ENCODE assay signal across 1 cellular context in genomic region chr2:97645700-97646629, GRCh38.
A peak's percentile ranks its signal among the peaks of the same experiment; 100 is the strongest.
TF ChIP-seq lines count a peak whose summit lies in the region.

Gene COX5B, plus strand, starts transcription at chr2:97646062. Its CDS starts 25 bp downstream, at chr2:97646087.

TF ChIP-seq in HepG2, 621 proteins besides CTCF, POLR2A, EP300 and RAD21 (continued from another document and continues in another):
- TF ChIP-seq REST (IDR thresholded peaks at IDR 0.05; ENCODE audit: borderline replicate concordance in 1 of 2, low read depth in 1 of 2, low read length in 2 of 2), result peak in 1 of 2 experiments; percentile 58; a peak in 1 of 4 replicates
- no peak for TF ChIP-seq ZNF577 (CRISPR knock-in tag; IDR thresholded peaks at IDR 0.05; ENCODE audit: borderline replicate concordance, low read depth)
- TF ChIP-seq SETDB1 (CRISPR knock-in tag; IDR thresholded peaks at IDR 0.05; ENCODE audit: borderline replicate concordance), result no peak
- TF ChIP-seq MYNN (CRISPR knock-in tag; IDR thresholded peaks at IDR 0.05; ENCODE audit: low read depth), result peak; percentile 38; the same call in 1 of the 2 replicates
- TF ChIP-seq TBP (CRISPR knock-in tag; IDR thresholded peaks at IDR 0.05), result peak; percentile 68; the same call in 1 of the 2 replicates
- no peak for TF ChIP-seq ZBTB49 (CRISPR knock-in tag; IDR thresholded peaks at IDR 0.05; ENCODE audit: borderline replicate concordance)
- no peak for TF ChIP-seq ZMAT5 (CRISPR knock-in tag; IDR thresholded peaks at IDR 0.05; ENCODE audit: borderline replicate concordance, low read depth)
- 0 out of 2 replicates have a peak, but pooled peaks have one; percentile 33 for TF ChIP-seq KLF9 (CRISPR knock-in tag; IDR thresholded peaks at IDR 0.05; ENCODE audit: low read depth)
- no peak for TF ChIP-seq MBNL3 (CRISPR knock-in tag; conservative IDR thresholded peaks at IDR 0.05)
- no peak for TF ChIP-seq PHB2 (IDR thresholded peaks at IDR 0.05; ENCODE audit: partially characterized antibody)
- no peak for TF ChIP-seq SMARCC2 (IDR thresholded peaks at IDR 0.05)
- no peak for TF ChIP-seq ATF1 (CRISPR knock-in tag; IDR thresholded peaks at IDR 0.05)
- TF ChIP-seq HIVEP1 (CRISPR knock-in tag; IDR thresholded peaks at IDR 0.05), result peak; percentile 70; the same call in 1 of the 2 replicates
- no peak for TF ChIP-seq NFRKB (IDR thresholded peaks at IDR 0.05)
- TF ChIP-seq ZNF441 (CRISPR knock-in tag; IDR thresholded peaks at IDR 0.05; ENCODE audit: borderline replicate concordance), result 0 out of 2 replicates have a peak, but pooled peaks have one; percentile 49
- TF ChIP-seq RNF219 (CRISPR knock-in tag; IDR thresholded peaks at IDR 0.05), result no peak
- no peak; the same call in 1 of the 2 replicates for TF ChIP-seq JUND (CRISPR knock-in tag; IDR thresholded peaks at IDR 0.05)
- TF ChIP-seq ZNF501 (CRISPR knock-in tag; IDR thresholded peaks at IDR 0.05), result peak; percentile 84
- no peak for TF ChIP-seq ZIK1 (CRISPR knock-in tag; IDR thresholded peaks at IDR 0.05; ENCODE audit: borderline replicate concordance, low read depth)
- peak; percentile 46; the same call in 1 of the 2 replicates for TF ChIP-seq ZBTB14 (CRISPR knock-in tag; IDR thresholded peaks at IDR 0.05)
- no peak for TF ChIP-seq SOX6 (IDR thresholded peaks at IDR 0.05)
- peak; percentile 69 for TF ChIP-seq SOX6 (CRISPR knock-in tag; IDR thresholded peaks at IDR 0.05)
- TF ChIP-seq THAP9 (CRISPR knock-in tag; IDR thresholded peaks at IDR 0.05; ENCODE audit: borderline replicate concordance), result peak; percentile 89
- 0 out of 2 replicates have a peak, but pooled peaks have one; percentile 0 for TF ChIP-seq JUN (CRISPR knock-in tag; IDR thresholded peaks at IDR 0.05)
- TF ChIP-seq AGO1 (IDR thresholded peaks at IDR 0.05; ENCODE audit: low read depth, low read length, poor library complexity, severe bottlenecking), result peak; percentile 85
- no peak for TF ChIP-seq NBN (conservative IDR thresholded peaks at IDR 0.05)
- TF ChIP-seq NFAT5 (CRISPR knock-in tag; IDR thresholded peaks at IDR 0.05), result peak; percentile 92; the same call in 1 of the 2 replicates
- no peak for TF ChIP-seq ZNF460 (CRISPR knock-in tag; IDR thresholded peaks at IDR 0.05; ENCODE audit: borderline replicate concordance)
- TF ChIP-seq SOX5 (CRISPR knock-in tag; IDR thresholded peaks at IDR 0.05; ENCODE audit: borderline replicate concordance), result peak; percentile 42
- peak; percentile 84; the same call in 2 of the 3 replicates for TF ChIP-seq MXI1 (IDR thresholded peaks at IDR 0.05; ENCODE audit: borderline replicate concordance, low read depth, low read length)
- TF ChIP-seq ZNF260 (CRISPR knock-in tag; IDR thresholded peaks at IDR 0.05; ENCODE audit: borderline replicate concordance, low read depth), result no peak
- TF ChIP-seq ZFP41 (CRISPR knock-in tag; IDR thresholded peaks at IDR 0.05; ENCODE audit: borderline replicate concordance), result no peak; the same call in 1 of the 2 replicates
- TF ChIP-seq ZKSCAN5 (CRISPR knock-in tag; IDR thresholded peaks at IDR 0.05), result peak; percentile 52; the same call in 1 of the 2 replicates
- TF ChIP-seq CENPX (CRISPR knock-in tag; IDR thresholded peaks at IDR 0.05), result no peak
- TF ChIP-seq ZSCAN21 (CRISPR knock-in tag; IDR thresholded peaks at IDR 0.05; ENCODE audit: borderline replicate concordance), result peak; percentile 19; the same call in 1 of the 2 replicates
- no peak for TF ChIP-seq ZNF234 (CRISPR knock-in tag; conservative IDR thresholded peaks at IDR 0.05)
- no peak for TF ChIP-seq ZNF780A (CRISPR knock-in tag; IDR thresholded peaks at IDR 0.05)
- TF ChIP-seq ZNF710 (CRISPR knock-in tag; IDR thresholded peaks at IDR 0.05; ENCODE audit: borderline replicate concordance), result no peak
- peak; percentile 95 for TF ChIP-seq HOXA5 (CRISPR knock-in tag; IDR thresholded peaks at IDR 0.05)
